1 cellular context compared by ENCODE assay signal in genomic region chr2:9954136-9954535, GRCh38.
TF ChIP-seq lines count a peak whose summit lies in the region.

No MANE protein-coding gene starts in this region.

TF ChIP-seq in HepG2, 621 proteins besides CTCF, POLR2A, EP300 and RAD21 (continued from another document):
- TF ChIP-seq SNAPC4 (CRISPR knock-in tag; IDR thresholded peaks at IDR 0.05) (no peak), MYC (CRISPR knock-in tag; IDR thresholded peaks at IDR 0.05; ENCODE audit: borderline replicate concordance) (no peak), THYN1 (CRISPR knock-in tag; IDR thresholded peaks at IDR 0.05; ENCODE audit: borderline replicate concordance, low read depth) (no peak), NFIC (IDR thresholded peaks at IDR 0.05; ENCODE audit: low read length) (0 out of 2 replicates have a peak, but pooled peaks have one; percentile 27), CSRNP2 (CRISPR knock-in tag; conservative IDR thresholded peaks at IDR 0.05; ENCODE audit: low read depth) (no peak), ZBTB21 (CRISPR knock-in tag; IDR thresholded peaks at IDR 0.05) (no peak), U2AF1 (optimal IDR thresholded peaks at IDR 0.05; ENCODE audit: low read depth, low read length) (no peak), SOX13 (IDR thresholded peaks at IDR 0.05) (no peak), SOX13 (CRISPR knock-in tag; conservative IDR thresholded peaks at IDR 0.05 in 1 of 2, IDR thresholded peaks at IDR 0.05 in 1 of 2) (no peak), POLR2AphosphoS2 (IDR thresholded peaks at IDR 0.05; ENCODE audit: low read depth, low read length) (no peak), MAZ (IDR thresholded peaks at IDR 0.05; ENCODE audit: borderline replicate concordance, low read depth, low read length) (no peak), MAZ (CRISPR knock-in tag; IDR thresholded peaks at IDR 0.05; ENCODE audit: low read depth) (no peak), JDP2 (CRISPR knock-in tag; IDR thresholded peaks at IDR 0.05; ENCODE audit: borderline replicate concordance) (no peak), ZKSCAN5 (CRISPR knock-in tag; IDR thresholded peaks at IDR 0.05) (no peak), FUBP1 (CRISPR knock-in tag; IDR thresholded peaks at IDR 0.05; ENCODE audit: borderline replicate concordance) (no peak), ZSCAN21 (CRISPR knock-in tag; IDR thresholded peaks at IDR 0.05; ENCODE audit: borderline replicate concordance) (no peak), ASH2L (IDR thresholded peaks at IDR 0.05; ENCODE audit: insufficient read length, low read depth, low read length) (peak; percentile 21), ONECUT2 (CRISPR knock-in tag; IDR thresholded peaks at IDR 0.05) (0 out of 2 replicates have a peak, but pooled peaks have one; percentile 41), ZNF124 (CRISPR knock-in tag; IDR thresholded peaks at IDR 0.05) (no peak), TFDP2 (CRISPR knock-in tag; IDR thresholded peaks at IDR 0.05) (no peak), SOX6 (IDR thresholded peaks at IDR 0.05) (no peak), SOX6 (CRISPR knock-in tag; IDR thresholded peaks at IDR 0.05) (no peak)
